In genomic region chr22:45859231-45860161, GRCh38 we compare ENCODE assay signal across 1 cellular context.
TF ChIP-seq lines count a peak whose summit lies in the region.

No MANE protein-coding gene starts in this region.

TF ChIP-seq in HepG2, 621 proteins besides CTCF, POLR2A, EP300 and RAD21 (continued from another document and continues in another):
- TF ChIP-seq ARID3A (IDR thresholded peaks at IDR 0.05; ENCODE audit: low read depth, low read length) (peak; percentile 45; the same call in 1 of the 2 replicates), SOX5 (CRISPR knock-in tag; IDR thresholded peaks at IDR 0.05; ENCODE audit: borderline replicate concordance) (no peak), ZNF10 (CRISPR knock-in tag; IDR thresholded peaks at IDR 0.05; ENCODE audit: borderline replicate concordance, low read depth) (no peak), PCBP1 (IDR thresholded peaks at IDR 0.05; ENCODE audit: borderline replicate concordance, low read depth, low read length) (no peak), ATAD3A (CRISPR knock-in tag; IDR thresholded peaks at IDR 0.05) (no peak), AHR (CRISPR knock-in tag; IDR thresholded peaks at IDR 0.05) (no peak), HNF4A (CRISPR knock-in tag; IDR thresholded peaks at IDR 0.05) (peak; percentile 26; the same call in 1 of the 2 replicates), CEBPG (CRISPR knock-in tag; IDR thresholded peaks at IDR 0.05) (peak; percentile 41), MAFF (IDR thresholded peaks at IDR 0.05; ENCODE audit: low read depth, low read length) (no peak), IRF2 (CRISPR knock-in tag; IDR thresholded peaks at IDR 0.05) (no peak), ZNF543 (CRISPR knock-in tag; IDR thresholded peaks at IDR 0.05) (no peak), ZHX1 (CRISPR knock-in tag; IDR thresholded peaks at IDR 0.05; ENCODE audit: low read depth) (peak; percentile 70; the same call in 1 of the 2 replicates), FOSL2 (CRISPR knock-in tag; IDR thresholded peaks at IDR 0.05) (peak; percentile 67), ZBTB1 (CRISPR knock-in tag; IDR thresholded peaks at IDR 0.05; ENCODE audit: borderline replicate concordance) (no peak), HNRNPUL1 (IDR thresholded peaks at IDR 0.05; ENCODE audit: low read depth, low read length) (no peak), SOX13 (IDR thresholded peaks at IDR 0.05) (no peak), SOX13 (CRISPR knock-in tag; conservative IDR thresholded peaks at IDR 0.05 in 1 of 2, IDR thresholded peaks at IDR 0.05 in 1 of 2) (no peak), ZNF207 (IDR thresholded peaks at IDR 0.05; ENCODE audit: borderline replicate concordance) (no peak), ZSCAN21 (CRISPR knock-in tag; IDR thresholded peaks at IDR 0.05; ENCODE audit: borderline replicate concordance) (0 out of 2 replicates have a peak, but pooled peaks have one; percentile 42), SALL1 (CRISPR knock-in tag; IDR thresholded peaks at IDR 0.05) (peak; percentile 35), ZFP1 (CRISPR knock-in tag; IDR thresholded peaks at IDR 0.05) (no peak), FOXA3 (CRISPR knock-in tag; IDR thresholded peaks at IDR 0.05) (peak; percentile 48; the same call in 1 of the 2 replicates), HIVEP1 (CRISPR knock-in tag; IDR thresholded peaks at IDR 0.05) (no peak), SMAD9 (CRISPR knock-in tag; IDR thresholded peaks at IDR 0.05) (no peak), ZNF788 (CRISPR knock-in tag; IDR thresholded peaks at IDR 0.05; ENCODE audit: borderline replicate concordance) (no peak), NONO (IDR thresholded peaks at IDR 0.05) (no peak), NONO (CRISPR knock-in tag; conservative IDR thresholded peaks at IDR 0.05) (no peak), ZNF550 (CRISPR knock-in tag; IDR thresholded peaks at IDR 0.05; ENCODE audit: borderline replicate concordance) (no peak), ZMYM4 (CRISPR knock-in tag; IDR thresholded peaks at IDR 0.05) (no peak), ZNF670 (CRISPR knock-in tag; IDR thresholded peaks at IDR 0.05; ENCODE audit: borderline replicate concordance) (no peak), PRPF4 (IDR thresholded peaks at IDR 0.05; ENCODE audit: low read depth, low read length, poor library complexity, severe bottlenecking) (no peak), RBAK (CRISPR knock-in tag; IDR thresholded peaks at IDR 0.05) (peak; percentile 97), TBL1XR1 (IDR thresholded peaks at IDR 0.05; ENCODE audit: borderline replicate concordance, low read length, partially characterized antibody) (no peak), NR2F2 (IDR thresholded peaks at IDR 0.05; ENCODE audit: borderline replicate concordance, low read depth) (no peak), TBX2 (CRISPR knock-in tag; IDR thresholded peaks at IDR 0.05; ENCODE audit: borderline replicate concordance) (peak; percentile 75; the same call in 1 of the 2 replicates), HOXA3 (CRISPR knock-in tag; IDR thresholded peaks at IDR 0.05) (peak; percentile 78), IKZF4 (CRISPR knock-in tag; IDR thresholded peaks at IDR 0.05; ENCODE audit: borderline replicate concordance, low read depth, not compliant biosample characterization) (no peak), NFRKB (IDR thresholded peaks at IDR 0.05) (no peak), MLLT10 (CRISPR knock-in tag; IDR thresholded peaks at IDR 0.05) (no peak), POLR2AphosphoS2 (IDR thresholded peaks at IDR 0.05; ENCODE audit: low read depth, low read length) (no peak), HNRNPH1 (optimal IDR thresholded peaks at IDR 0.05; ENCODE audit: low read depth, low read length) (no peak), MTERF4 (CRISPR knock-in tag; IDR thresholded peaks at IDR 0.05) (no peak), STAG1 (CRISPR knock-in tag; IDR thresholded peaks at IDR 0.05) (peak; percentile 19; the same call in 1 of the 2 replicates), SSRP1 (CRISPR knock-in tag; IDR thresholded peaks at IDR 0.05) (no peak)
- TF ChIP-seq, protein P1, sequence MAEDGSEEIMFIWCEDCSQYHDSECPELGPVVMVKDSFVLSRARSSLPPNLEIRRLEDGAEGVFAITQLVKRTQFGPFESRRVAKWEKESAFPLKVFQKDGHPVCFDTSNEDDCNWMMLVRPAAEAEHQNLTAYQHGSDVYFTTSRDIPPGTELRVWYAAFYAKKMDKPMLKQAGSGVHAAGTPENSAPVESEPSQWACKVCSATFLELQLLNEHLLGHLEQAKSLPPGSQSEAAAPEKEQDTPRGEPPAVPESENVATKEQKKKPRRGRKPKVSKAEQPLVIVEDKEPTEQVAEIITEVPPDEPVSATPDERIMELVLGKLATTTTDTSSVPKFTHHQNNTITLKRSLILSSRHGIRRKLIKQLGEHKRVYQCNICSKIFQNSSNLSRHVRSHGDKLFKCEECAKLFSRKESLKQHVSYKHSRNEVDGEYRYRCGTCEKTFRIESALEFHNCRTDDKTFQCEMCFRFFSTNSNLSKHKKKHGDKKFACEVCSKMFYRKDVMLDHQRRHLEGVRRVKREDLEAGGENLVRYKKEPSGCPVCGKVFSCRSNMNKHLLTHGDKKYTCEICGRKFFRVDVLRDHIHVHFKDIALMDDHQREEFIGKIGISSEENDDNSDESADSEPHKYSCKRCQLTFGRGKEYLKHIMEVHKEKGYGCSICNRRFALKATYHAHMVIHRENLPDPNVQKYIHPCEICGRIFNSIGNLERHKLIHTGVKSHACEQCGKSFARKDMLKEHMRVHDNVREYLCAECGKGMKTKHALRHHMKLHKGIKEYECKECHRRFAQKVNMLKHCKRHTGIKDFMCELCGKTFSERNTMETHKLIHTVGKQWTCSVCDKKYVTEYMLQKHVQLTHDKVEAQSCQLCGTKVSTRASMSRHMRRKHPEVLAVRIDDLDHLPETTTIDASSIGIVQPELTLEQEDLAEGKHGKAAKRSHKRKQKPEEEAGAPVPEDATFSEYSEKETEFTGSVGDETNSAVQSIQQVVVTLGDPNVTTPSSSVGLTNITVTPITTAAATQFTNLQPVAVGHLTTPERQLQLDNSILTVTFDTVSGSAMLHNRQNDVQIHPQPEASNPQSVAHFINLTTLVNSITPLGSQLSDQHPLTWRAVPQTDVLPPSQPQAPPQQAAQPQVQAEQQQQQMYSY (CRISPR knock-in tag; IDR thresholded peaks at IDR 0.05), result no peak
- TF ChIP-seq, protein P2, sequence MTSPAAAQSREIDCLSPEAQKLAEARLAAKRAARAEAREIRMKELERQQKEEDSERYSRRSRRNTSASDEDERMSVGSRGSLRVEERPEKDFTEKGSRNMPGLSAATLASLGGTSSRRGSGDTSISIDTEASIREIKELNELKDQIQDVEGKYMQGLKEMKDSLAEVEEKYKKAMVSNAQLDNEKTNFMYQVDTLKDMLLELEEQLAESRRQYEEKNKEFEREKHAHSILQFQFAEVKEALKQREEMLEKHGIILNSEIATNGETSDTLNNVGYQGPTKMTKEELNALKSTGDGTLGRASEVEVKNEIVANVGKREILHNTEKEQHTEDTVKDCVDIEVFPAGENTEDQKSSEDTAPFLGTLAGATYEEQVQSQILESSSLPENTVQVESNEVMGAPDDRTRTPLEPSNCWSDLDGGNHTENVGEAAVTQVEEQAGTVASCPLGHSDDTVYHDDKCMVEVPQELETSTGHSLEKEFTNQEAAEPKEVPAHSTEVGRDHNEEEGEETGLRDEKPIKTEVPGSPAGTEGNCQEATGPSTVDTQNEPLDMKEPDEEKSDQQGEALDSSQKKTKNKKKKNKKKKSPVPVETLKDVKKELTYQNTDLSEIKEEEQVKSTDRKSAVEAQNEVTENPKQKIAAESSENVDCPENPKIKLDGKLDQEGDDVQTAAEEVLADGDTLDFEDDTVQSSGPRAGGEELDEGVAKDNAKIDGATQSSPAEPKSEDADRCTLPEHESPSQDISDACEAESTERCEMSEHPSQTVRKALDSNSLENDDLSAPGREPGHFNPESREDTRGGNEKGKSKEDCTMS (CRISPR knock-in tag; conservative IDR thresholded peaks at IDR 0.05), result no peak
- TF ChIP-seq, protein P3, sequence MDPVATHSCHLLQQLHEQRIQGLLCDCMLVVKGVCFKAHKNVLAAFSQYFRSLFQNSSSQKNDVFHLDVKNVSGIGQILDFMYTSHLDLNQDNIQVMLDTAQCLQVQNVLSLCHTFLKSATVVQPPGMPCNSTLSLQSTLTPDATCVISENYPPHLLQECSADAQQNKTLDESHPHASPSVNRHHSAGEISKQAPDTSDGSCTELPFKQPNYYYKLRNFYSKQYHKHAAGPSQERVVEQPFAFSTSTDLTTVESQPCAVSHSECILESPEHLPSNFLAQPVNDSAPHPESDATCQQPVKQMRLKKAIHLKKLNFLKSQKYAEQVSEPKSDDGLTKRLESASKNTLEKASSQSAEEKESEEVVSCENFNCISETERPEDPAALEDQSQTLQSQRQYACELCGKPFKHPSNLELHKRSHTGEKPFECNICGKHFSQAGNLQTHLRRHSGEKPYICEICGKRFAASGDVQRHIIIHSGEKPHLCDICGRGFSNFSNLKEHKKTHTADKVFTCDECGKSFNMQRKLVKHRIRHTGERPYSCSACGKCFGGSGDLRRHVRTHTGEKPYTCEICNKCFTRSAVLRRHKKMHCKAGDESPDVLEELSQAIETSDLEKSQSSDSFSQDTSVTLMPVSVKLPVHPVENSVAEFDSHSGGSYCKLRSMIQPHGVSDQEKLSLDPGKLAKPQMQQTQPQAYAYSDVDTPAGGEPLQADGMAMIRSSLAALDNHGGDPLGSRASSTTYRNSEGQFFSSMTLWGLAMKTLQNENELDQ (CRISPR knock-in tag; IDR thresholded peaks at IDR 0.05; ENCODE audit: borderline replicate concordance), result no peak
